Comparison of ENCODE assay signal across 1 cellular context in genomic region chr1:64033667-64034215, GRCh38.
TF ChIP-seq lines count a peak whose summit lies in the region.

No MANE protein-coding gene starts in this region.

TF ChIP-seq in HEK293, 187 proteins besides CTCF, POLR2A, EP300 and RAD21 (continued from another document):
- no peak for TF ChIP-seq ZNF518A (tag by site-specific recombination; conservative IDR thresholded peaks at IDR 0.05; ENCODE audit: low read depth)
- TF ChIP-seq ZNF624 (tag by site-specific recombination; IDR thresholded peaks at IDR 0.05): no peak
- no peak for TF ChIP-seq ZNF426 (tag by site-specific recombination; IDR thresholded peaks at IDR 0.05)
- TF ChIP-seq ZNF19 (tag by site-specific recombination; IDR thresholded peaks at IDR 0.05; ENCODE audit: low read depth): no peak
- TF ChIP-seq ZNF366 (tag by site-specific recombination; conservative IDR thresholded peaks at IDR 0.05): peak; percentile 59; the same call in 1 of the 2 replicates
- TF ChIP-seq ZBTB6 (tag by site-specific recombination; IDR thresholded peaks at IDR 0.05): no peak
- no peak for TF ChIP-seq ZNF777 (tag by site-specific recombination; IDR thresholded peaks at IDR 0.05; ENCODE audit: borderline replicate concordance)
- no peak for TF ChIP-seq PRDM2 (tag by site-specific recombination; IDR thresholded peaks at IDR 0.05; ENCODE audit: borderline replicate concordance)
- no peak for TF ChIP-seq ZNF76 (tag by site-specific recombination; IDR thresholded peaks at IDR 0.05; ENCODE audit: borderline replicate concordance, low read depth)
- TF ChIP-seq ZNF549 (tag by site-specific recombination; IDR thresholded peaks at IDR 0.05): no peak
- no peak for TF ChIP-seq ZNF23 (tag by site-specific recombination; IDR thresholded peaks at IDR 0.05; ENCODE audit: borderline replicate concordance)
- TF ChIP-seq ZNF280D (tag by site-specific recombination; IDR thresholded peaks at IDR 0.05): no peak
- no peak for TF ChIP-seq ZEB2 (tag by site-specific recombination; IDR thresholded peaks at IDR 0.05)
- no peak for TF ChIP-seq HIC1 (tag by site-specific recombination; IDR thresholded peaks at IDR 0.05)
- no peak for TF ChIP-seq SP2 (tag by site-specific recombination; IDR thresholded peaks at IDR 0.05)
- no peak; the same call in 1 of the 2 replicates for TF ChIP-seq ZNF184 (tag by site-specific recombination; IDR thresholded peaks at IDR 0.05)
- TF ChIP-seq ZNF654 (tag by site-specific recombination; IDR thresholded peaks at IDR 0.05; ENCODE audit: low read depth): no peak
- TF ChIP-seq ZBTB8A (tag by site-specific recombination; IDR thresholded peaks at IDR 0.05): no peak
- TF ChIP-seq ZNF529 (tag by site-specific recombination; IDR thresholded peaks at IDR 0.05; ENCODE audit: insufficient replicate concordance): no peak
- TF ChIP-seq ZNF626 (tag by site-specific recombination; IDR thresholded peaks at IDR 0.05): no peak
- no peak for TF ChIP-seq ZNF530 (tag by site-specific recombination; IDR thresholded peaks at IDR 0.05; ENCODE audit: low read depth)
- TF ChIP-seq ELK4 (IDR thresholded peaks at IDR 0.05; ENCODE audit: borderline replicate concordance, low read depth, low read length): no peak
- no peak for TF ChIP-seq TCF7L2 (IDR thresholded peaks at IDR 0.05; ENCODE audit: borderline replicate concordance, low read depth, low read length)
- no peak for TF ChIP-seq MZF1 (tag by site-specific recombination; IDR thresholded peaks at IDR 0.05; ENCODE audit: borderline replicate concordance)
- peak; percentile 80; the same call in 1 of the 2 replicates for TF ChIP-seq ZNF664 (tag by site-specific recombination; IDR thresholded peaks at IDR 0.05)
